Comparison of ENCODE assay signal across 35 cellular contexts in genomic region chr13:96377835-96378234, GRCh38.
"Had no signal": no experiment of that assay in that cellular context is flagged by ENCODE, and none has a peak within 500 bp of the region (broad histone marks: within the 10 kb centered on the region; RNA-seq: fewer than 3 reads in every experiment).

No MANE protein-coding gene starts in this region.

- H3K9me3 ChIP-seq: MG63 had no signal

- H3K27me3 ChIP-seq: MG63 had no signal

- H3K36me3 ChIP-seq: MG63 had no signal

- H3K4me3 ChIP-seq: MG63 had no signal

- DNase-seq: Karpas-422, Kasumi-1, MG63, MM.1S, MV-4-11, NCI-H1048, NCI-H1092, NCI-H1092 treated with DMSO at 0.1 percent for 48 hours, NCI-H1105, NCI-H1105 treated with DMSO at 0.1 percent for 48 hours, NCI-H1417, NCI-H1417 treated with DMSO at 0.1 percent for 48 hours, NCI-H1436, NCI-H1436 treated with DMSO at 0.1 percent for 48 hours, NCI-H146, NCI-H1694, NCI-H1694 treated with DMSO at 0.1 percent for 48 hours, NCI-H187, NCI-H187 treated with DMSO at 0.1 percent for 48 hours, NCI-H1930, NCI-H2029, NCI-H2029 treated with DMSO at 0.1 percent for 48 hours, NCI-H2081, NCI-H2081 treated with DMSO at 0.1 percent for 48 hours, NCI-H2107, NCI-H2171, NCI-H2171 treated with DMSO at 0.1 percent for 48 hours, NCI-H2227 treated with DMSO at 0.1 percent for 48 hours, NCI-H226, NCI-H345, NCI-H446, NCI-H446 treated with DMSO at 0.1 percent for 48 hours, NCI-H510A, NCI-H510A treated with DMSO at 0.1 percent for 48 hours, NCI-H524 had no signal
